In genomic region chr17:82241926-82242697, GRCh38 we compare ENCODE assay signal across 9 cellular contexts. TPM values are rescaled to one million over a fixed set of nuclear protein-coding genes. Genes with fewer than 3 reads are reported as not detected.
A peak's percentile ranks its signal among the peaks of the same experiment; 100 is the strongest.
DNase-seq lines count a peak whose midpoint lies in the region; ATAC-seq and TF ChIP-seq lines count a peak whose summit lies in the region.
"Had no signal": no experiment of that assay in that cellular context is flagged by ENCODE, and none has a peak within 500 bp of the region (broad histone marks: within the 10 kb centered on the region; RNA-seq: fewer than 3 reads in every experiment).

No MANE protein-coding gene starts in this region.

- peaks cover 16% of the 10 kb centered on the region for H3K79me2 ChIP-seq in GM23338 (replicated peaks; ENCODE audit: insufficient read depth)

- no peak overlapping the region for H3K4me2 ChIP-seq in GM23338

- ATAC-seq in GM23338, result peak; percentile 3
- ATAC-seq in activated naive CD4-positive, alpha-beta T cell treated with anti-CD3 and anti-CD28 coated beads, Interleukin-2, amount 50 U/mL, for 72 hours, result peak in 1 of 2 donors; percentile 16
- ATAC-seq in stimulated activated naive CD8-positive, alpha-beta T cell treated with anti-CD3 and anti-CD28 coated beads, Interleukin-15, amount 100 ng/mL, for 72 hours, result peak; percentile 5
- ATAC-seq in GM19452 (IDR thresholded peaks at IDR 0.05; ENCODE audit: unreplicated experiment), result no peak

- no peak for DNase-seq in GM23338 (ENCODE audit: low spot score)
- no peak for DNase-seq in activated naive CD4-positive, alpha-beta T cell treated with anti-CD3 and anti-CD28 coated beads, Interleukin-2, amount 50 U/mL, for 72 hours (ENCODE audit: low spot score in 2 of 2)
- peak; percentile 79 for DNase-seq in islet precursor cell
- DNase-seq in stimulated activated naive CD8-positive, alpha-beta T cell treated with anti-CD3 and anti-CD28 coated beads, Interleukin-15, amount 100 ng/mL, for 72 hours, result no peak
- no peak for DNase-seq in GM19238 (ENCODE audit: insufficient read length, low spot score)
- DNase-seq in AML-193 (lab: John Stamatoyannopoulos, UW), result no peak

- no peak for TF ChIP-seq CTCF in GM23338 (conservative IDR thresholded peaks at IDR 0.05; ENCODE audit: low read depth in 2 of 2)

- H3K9me2 ChIP-seq in GM23338 (ENCODE audit: insufficient read depth), result no peaks in the 10 kb centered on the region

- H3K4me1 Mint-ChIP-seq in GM23338, result peaks cover 7% of the 10 kb centered on the region
- H3K4me1 Mint-ChIP-seq in stimulated activated naive CD8-positive, alpha-beta T cell treated with anti-CD3 and anti-CD28 coated beads, Interleukin-15, amount 100 ng/mL, for 72 hours, result peaks cover 93% of the 10 kb centered on the region

- H4K20me1 ChIP-seq in GM23338 (replicated peaks; ENCODE audit: insufficient read depth), result peaks cover 21% of the 10 kb centered on the region

- H3K4me1 ChIP-seq in GM23338 (ENCODE audit: insufficient read depth), result no peaks in the 10 kb centered on the region; the same call in 1 of the 2 replicates
- H3K4me1 ChIP-seq: HAP-1 had no signal

- no peaks in the 10 kb centered on the region for H3K27me3 ChIP-seq in GM23338 (ENCODE audit: insufficient read depth)
- H3K27me3 ChIP-seq: foreskin keratinocyte had no signal

- peaks cover 46% of the 10 kb centered on the region for H3K36me3 Mint-ChIP-seq in GM23338 (ENCODE audit: low read depth)
- peaks cover 12 to 21% of the 10 kb centered on the region in 2 donors for H3K36me3 Mint-ChIP-seq in activated naive CD4-positive, alpha-beta T cell treated with anti-CD3 and anti-CD28 coated beads, Interleukin-2, amount 50 U/mL, for 72 hours

- H3K9me3 Mint-ChIP-seq in GM23338, result no peaks in the 10 kb centered on the region; the same call in 2 of the 3 replicates
- H3K9me3 Mint-ChIP-seq in activated naive CD4-positive, alpha-beta T cell treated with anti-CD3 and anti-CD28 coated beads, Interleukin-2, amount 50 U/mL, for 72 hours, result no peaks in the 10 kb centered on the region
- H3K9me3 Mint-ChIP-seq in stimulated activated naive CD8-positive, alpha-beta T cell treated with anti-CD3 and anti-CD28 coated beads, Interleukin-15, amount 100 ng/mL, for 72 hours, result no peaks in the 10 kb centered on the region

- H3K27ac ChIP-seq in GM23338 (ENCODE audit: low read depth), result no peak overlapping the region
- H3K27ac ChIP-seq: foreskin keratinocyte had no signal

- no peak overlapping the region for H3K27ac Mint-ChIP-seq in GM23338
- peak overlapping the region; percentile 24 to 87 for H3K27ac Mint-ChIP-seq in activated naive CD4-positive, alpha-beta T cell treated with anti-CD3 and anti-CD28 coated beads, Interleukin-2, amount 50 U/mL, for 72 hours
- H3K27ac Mint-ChIP-seq in stimulated activated naive CD8-positive, alpha-beta T cell treated with anti-CD3 and anti-CD28 coated beads, Interleukin-15, amount 100 ng/mL, for 72 hours, result peak overlapping the region; percentile 82 to 95

- H3K27me3 Mint-ChIP-seq in GM23338 (ENCODE audit: insufficient read depth, low read depth, poor library complexity), result peaks cover 18% of the 10 kb centered on the region
- no peaks in the 10 kb centered on the region for H3K27me3 Mint-ChIP-seq in stimulated activated naive CD8-positive, alpha-beta T cell treated with anti-CD3 and anti-CD28 coated beads, Interleukin-15, amount 100 ng/mL, for 72 hours

- peaks cover 11% of the 10 kb centered on the region for H3K36me3 ChIP-seq in GM23338 (ENCODE audit: insufficient read depth)

- H3K4me3 ChIP-seq in GM23338, result no peak overlapping the region
- H3K4me3 ChIP-seq: HAP-1 had no signal

- no peak overlapping the region for H3K4me3 Mint-ChIP-seq in GM23338
- peak overlapping the region in 1 of 2 donors; percentile 39 for H3K4me3 Mint-ChIP-seq in stimulated activated naive CD8-positive, alpha-beta T cell treated with anti-CD3 and anti-CD28 coated beads, Interleukin-15, amount 100 ng/mL, for 72 hours

- 0 out of 2 replicates have a peak, but pooled peaks cover 9% of the 10 kb centered on the region for H3F3A ChIP-seq in GM23338 (replicated peaks; ENCODE audit: low read depth)

- H2AFZ ChIP-seq in GM23338, result no peak overlapping the region

TF ChIP-seq in GM23338, 12 proteins besides CTCF, POLR2A, EP300 and RAD21 (continues in another document):
- TF ChIP-seq ZNF462 (CRISPR knock-in tag; IDR thresholded peaks at IDR 0.05) (no peak), NANOG (IDR thresholded peaks at IDR 0.05; ENCODE audit: borderline replicate concordance) (no peak), EZH2phosphoT487 (IDR thresholded peaks at IDR 0.05; ENCODE audit: unreplicated experiment) (no peak), JUNB (IDR thresholded peaks at IDR 0.05; ENCODE audit: unreplicated experiment) (no peak), ETS1 (IDR thresholded peaks at IDR 0.05) (no peak)

RNA-seq across cellular contexts. Expression of gene SLC16A3, which starts 13.3 kb away (rescaled TPM):
- total RNA-seq in GM23338 (2014; rRNA removed; shearing (Covaris generic)), result 10.6 and 14.4 TPM in 2 replicates
- polyA plus RNA-seq in GM23338 (2016; fragmentation: Nextera tagmentation; extraction: Ambion mirVana), result 2.9 and 3.5 TPM in 2 replicates
- 100 to 1,000 TPM in 1 of 2 donors, 1 to 10 TPM in 1; 8.6 to 197 TPM for total RNA-seq in activated naive CD4-positive, alpha-beta T cell treated with anti-CD3 and anti-CD28 coated beads, Interleukin-2, amount 50 U/mL, for 72 hours

RNA-seq across cellular contexts. Expression of gene CCDC57, which starts 29.5 kb away (rescaled TPM):
- 6.7 and 16.3 TPM in 2 replicates for total RNA-seq in GM23338 (2014; rRNA removed; shearing (Covaris generic))
- 6.4 and 7.0 TPM in 2 replicates for polyA plus RNA-seq in GM23338 (2016; fragmentation: Nextera tagmentation; extraction: Ambion mirVana)
- 10 to 100 TPM; 34.6 to 51.3 TPM for total RNA-seq in activated naive CD4-positive, alpha-beta T cell treated with anti-CD3 and anti-CD28 coated beads, Interleukin-2, amount 50 U/mL, for 72 hours

RNA-seq across cellular contexts. Expression of gene CSNK1D, which starts 31.4 kb away (rescaled TPM):
- 48.4 and 66.4 TPM in 2 replicates for total RNA-seq in GM23338 (2014; rRNA removed; shearing (Covaris generic))
- 43.5 and 55.3 TPM in 2 replicates for polyA plus RNA-seq in GM23338 (2016; fragmentation: Nextera tagmentation; extraction: Ambion mirVana)
- total RNA-seq in activated naive CD4-positive, alpha-beta T cell treated with anti-CD3 and anti-CD28 coated beads, Interleukin-2, amount 50 U/mL, for 72 hours, result 100 to 1,000 TPM; 130 to 171 TPM
